10 cellular contexts compared by ENCODE assay signal in the genomic region with DNA sequence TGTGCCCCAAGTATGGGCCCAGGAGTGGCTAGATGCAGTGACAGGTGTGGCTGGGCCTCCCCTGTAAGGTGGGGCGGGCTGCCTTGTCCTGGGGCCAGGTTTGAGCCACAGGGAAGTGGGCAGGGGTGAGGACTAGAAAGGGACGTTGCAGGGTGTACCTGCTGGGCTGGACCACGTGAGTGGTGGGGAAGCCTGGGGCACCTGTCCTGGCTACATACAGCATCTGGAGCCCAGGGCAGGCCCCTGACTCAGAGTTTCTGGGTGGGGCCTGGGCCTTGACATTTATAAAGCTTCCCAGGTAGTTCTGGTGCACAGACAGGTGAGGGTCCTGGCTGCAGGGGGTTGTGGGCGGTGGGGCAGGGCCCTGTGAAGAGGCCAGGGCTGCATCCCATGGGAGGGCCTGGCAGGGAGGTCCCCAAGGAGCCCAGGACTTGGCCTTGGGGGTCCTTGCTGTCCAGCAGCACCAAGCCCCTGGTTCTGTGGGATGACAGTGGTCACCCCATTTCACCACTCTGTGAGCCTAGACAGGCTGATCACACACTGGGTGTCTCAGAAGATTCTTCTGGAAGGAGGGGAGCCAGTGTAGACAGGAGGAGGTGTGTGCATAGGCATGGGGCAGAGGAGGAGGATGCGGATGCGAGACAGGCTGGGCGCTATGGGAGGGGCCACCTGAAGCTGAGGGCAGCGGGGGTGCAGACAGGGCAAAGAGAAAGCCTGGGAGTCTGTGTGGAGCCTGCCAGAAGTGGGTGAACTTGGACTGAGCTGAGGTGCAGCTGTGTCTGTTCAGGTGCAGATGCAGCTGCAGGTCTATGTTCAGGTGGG.
DNase-seq lines count a peak whose midpoint lies in the region; ATAC-seq and TF ChIP-seq lines count a peak whose summit lies in the region.
"Had no signal": no experiment of that assay in that cellular context is flagged by ENCODE, and none has a peak within 500 bp of the region (broad histone marks: within the 10 kb centered on the region; RNA-seq: fewer than 3 reads in every experiment).

No MANE protein-coding gene starts in this region.

- H3K9me3 ChIP-seq in BE2C: no peaks in the 10 kb centered on the region
- H3K9me3 ChIP-seq in PC-3 (ENCODE audit: low read length): no peaks in the 10 kb centered on the region

- no peak overlapping the region for H3K27ac ChIP-seq in PC-3 (ENCODE audit: low read length)

- no peaks in the 10 kb centered on the region for H3K79me2 ChIP-seq in PC-3 (ENCODE audit: low read length)

- BruUV-seq in PC-3 (replicated peaks; lab: Mats Ljungman, UMichigan): no TSS peak

- POLR2A ChIA-PET in PC-3 (lab: Charles Lee; ENCODE audit: unreplicated experiment): no interaction called here

- TF ChIP-seq POLR2A in NB4 (IDR thresholded peaks at IDR 0.05; ENCODE audit: extremely low read depth, insufficient read length): no peak

- DNase-seq in BE2C (peak; percentile 51), NB4 (ENCODE audit: low read depth) (peak; percentile 18), cardiac fibroblast (ENCODE audit: low read depth in 2 of 2) (peak; percentile 22 to 29), myocyte (ENCODE audit: low read depth) (peak; percentile 24), middle frontal gyrus (ENCODE audit: extremely low spot score, low spot score) (no peak), PC-3 (no peak), NCI-H510A (lab: John Stamatoyannopoulos, UW) (no peak)
- DNase-seq in central memory CD4-positive, alpha-beta T cell: no peak
- DNase-seq: DMS153 had no signal

- TF ChIP-seq CTCF in BE2C (IDR thresholded peaks at IDR 0.05; ENCODE audit: low read depth, low read length) (no peak), NB4 (IDR thresholded peaks at IDR 0.05; ENCODE audit: low read depth, low read length) (no peak), cardiac fibroblast (IDR thresholded peaks at IDR 0.05; ENCODE audit: low read depth, low read length) (no peak), PC-3 (conservative IDR thresholded peaks at IDR 0.05; ENCODE audit: low read depth, low read length) (no peak)

- no peaks in the 10 kb centered on the region for H3K9me2 ChIP-seq in PC-3 (replicated peaks; ENCODE audit: low read length)

- H3F3A ChIP-seq in PC-3 (ENCODE audit: low read length, unreplicated experiment): no peaks in the 10 kb centered on the region

- no peak for ATAC-seq in PC-3
- ATAC-seq: T-cell had no signal

- H3K36me3 ChIP-seq in BE2C: no peaks in the 10 kb centered on the region
- H3K36me3 ChIP-seq in PC-3 (ENCODE audit: low read depth, low read length): no peaks in the 10 kb centered on the region

- H3K4me1 ChIP-seq in BE2C: no peaks in the 10 kb centered on the region
- H3K4me1 ChIP-seq in PC-3 (ENCODE audit: insufficient read depth, low read length): no peaks in the 10 kb centered on the region

- CTCF ChIA-PET in PC-3 (lab: Charles Lee): no interaction called here

- H3K27me3 ChIP-seq in BE2C (no peaks in the 10 kb centered on the region), PC-3 (ENCODE audit: low read length) (no peaks in the 10 kb centered on the region)

- no peak overlapping the region for H3K9ac ChIP-seq in PC-3 (ENCODE audit: low read length)

- no peak overlapping the region for H2AFZ ChIP-seq in PC-3 (ENCODE audit: low read length)

- intact Hi-C loops in PC-3 (cut with micrococcal nuclease): no loop called here

- no peak overlapping the region for H3K4me2 ChIP-seq in PC-3 (ENCODE audit: low read length)

- no peaks in the 10 kb centered on the region for H4K20me1 ChIP-seq in PC-3 (ENCODE audit: low read length)

- H3K4me3 ChIP-seq in BE2C (ENCODE audit: low read depth, low read length): no peak overlapping the region
- no peak overlapping the region for H3K4me3 ChIP-seq in NB4 (ENCODE audit: low read depth, low read length)
- no peak overlapping the region for H3K4me3 ChIP-seq in cardiac fibroblast (replicated peaks in 1 of 2; ENCODE audit: low read depth in 2 of 2, low read length in 2 of 2)
- no peak overlapping the region for H3K4me3 ChIP-seq in PC-3 (ENCODE audit: low read length)

Comparison
In these comparisons a context has a peak if more than half of its experiments do, and no peak if none do; other contexts are left out.
1. DNase-seq: peak in BE2C (single experiment), NB4 (single experiment), cardiac fibroblast (2 of 2) and myocyte (single experiment); none in middle frontal gyrus (single experiment), central memory CD4-positive, alpha-beta T cell (single experiment), PC-3 (single experiment) and NCI-H510A (single experiment).